In genomic region chrX:68830486-68831404, GRCh38 we compare ENCODE assay signal across 9 cellular contexts. TPM values are rescaled to one million over a fixed set of nuclear protein-coding genes. Genes with fewer than 3 reads are reported as not detected.
DNase-seq lines count a peak whose midpoint lies in the region; ATAC-seq and TF ChIP-seq lines count a peak whose summit lies in the region.
"Had no signal": no experiment of that assay in that cellular context is flagged by ENCODE, and none has a peak within 500 bp of the region (broad histone marks: within the 10 kb centered on the region; RNA-seq: fewer than 3 reads in every experiment).

No MANE protein-coding gene starts in this region.

- H3K36me3 Mint-ChIP-seq in CD14-positive monocyte, result no peaks in the 10 kb centered on the region

- peak; percentile 19 to 29 for TF ChIP-seq POLR2A in Peyer's patch (IDR thresholded peaks at IDR 0.05)

- H3K9me3 Mint-ChIP-seq in CD14-positive monocyte, result peaks cover 0 to 11% (median 0%) of the 10 kb centered on the region in 7 donors

- peak overlapping the region; percentile 44 for H3K18ac ChIP-seq in neuronal stem cell (ENCODE audit: low read length)

- intact Hi-C loops in CD14-positive monocyte (cut with micrococcal nuclease), result no loop called here

- H3K4me1 Mint-ChIP-seq in CD14-positive monocyte, result peaks cover 37% of the 10 kb centered on the region

- H2AK5ac ChIP-seq in neuronal stem cell (ENCODE audit: low read depth, low read length), result no peak overlapping the region

- H3K4me3 ChIP-seq in Peyer's patch (peak overlapping the region; percentile 58 to 89 (median 74)), epithelial cell of proximal tubule (ENCODE audit: low read depth, low read length) (peak overlapping the region; percentile 73), neuronal stem cell (ENCODE audit: low read length in 2 of 2) (peak overlapping the region; percentile 72 to 99)

- no peak overlapping the region for H2AFZ ChIP-seq in neuronal stem cell (ENCODE audit: low read length)

- no CpG with 5 or more reads among the region's 29 CpGs for WGBS in neuronal stem cell (ENCODE audit: extremely low coverage in 2 of 2, insufficient read length in 2 of 2, insufficient replicate concordance in 1 of 2), 2 donors

- H3K27ac ChIP-seq in Peyer's patch, result peak overlapping the region; percentile 31 to 91 (median 86)
- H3K27ac ChIP-seq in neuronal stem cell (replicated peaks; ENCODE audit: low read length), result no peak overlapping the region

- H4K91ac ChIP-seq in neuronal stem cell (ENCODE audit: low read depth, low read length, poor library complexity), result no peak overlapping the region

- TF ChIP-seq CTCF in CD14-positive monocyte (IDR thresholded peaks at IDR 0.05) (no peak), Peyer's patch (IDR thresholded peaks at IDR 0.05) (no peak), epithelial cell of proximal tubule (conservative IDR thresholded peaks at IDR 0.05; ENCODE audit: low read depth, low read length) (no peak)

- H3K27me3 Mint-ChIP-seq in CD14-positive monocyte (ENCODE audit: low read depth in 3 of 3), result peaks cover 21 to 35% (median 27%) of the 10 kb centered on the region in 3 donors

- H3K4me1 ChIP-seq in Peyer's patch (peaks cover 0 to 19% (median 0%) of the 10 kb centered on the region in 4 donors), neuronal stem cell (ENCODE audit: control insufficient read depth in 2 of 2, insufficient read depth in 1 of 2, low read depth in 1 of 2, low read length in 2 of 2) (peaks cover 10 to 22% of the 10 kb centered on the region in 2 donors)

- DNase-seq in CD14-positive monocyte (ENCODE audit: low spot score), result no peak
- peak in 2 of 3 donors; percentile 14 to 52 for DNase-seq in Peyer's patch
- no peak for DNase-seq in epithelial cell of proximal tubule (ENCODE audit: low read depth)
- DNase-seq in neuronal stem cell (ENCODE audit: low spot score), result no peak
- no peak for DNase-seq in GOT3 (lab: John Stamatoyannopoulos, UW)
- DNase-seq in kidney glomerular epithelial cell (lab: John Stamatoyannopoulos, UW), result no peak
- DNase-seq: midbrain had no signal

- H3K27me3 ChIP-seq in Peyer's patch (no peaks in the 10 kb centered on the region), neuronal stem cell (ENCODE audit: control insufficient read depth in 3 of 3, insufficient read depth in 3 of 3, low read depth in 1 of 3, low read length in 3 of 3) (peaks cover 0 to 3% (median 0%) of the 10 kb centered on the region in 3 experiments)

- H3K79me1 ChIP-seq in neuronal stem cell (ENCODE audit: low read depth, low read length), result no peaks in the 10 kb centered on the region

- H3K9me3 ChIP-seq in Peyer's patch, result no peaks in the 10 kb centered on the region
- H3K9me3 ChIP-seq in neuronal stem cell (replicated peaks in 1 of 2; ENCODE audit: control insufficient read depth in 2 of 2, insufficient read depth in 1 of 2, low read depth in 1 of 2, low read length in 2 of 2), result no peaks in the 10 kb centered on the region

- H3K27ac Mint-ChIP-seq in CD14-positive monocyte, result no peak overlapping the region

- H4K8ac ChIP-seq in neuronal stem cell (ENCODE audit: low read depth, low read length), result no peak overlapping the region

- no peak overlapping the region for H3K23ac ChIP-seq in neuronal stem cell (ENCODE audit: low read depth, low read length, poor library complexity)

- no peak overlapping the region for H3K14ac ChIP-seq in neuronal stem cell (ENCODE audit: low read length)

- H2BK120ac ChIP-seq in neuronal stem cell (ENCODE audit: low read depth, low read length), result no peak overlapping the region

- no peak overlapping the region for H2BK12ac ChIP-seq in neuronal stem cell (ENCODE audit: low read length)

- peak overlapping the region; percentile 56 for H3K4me2 ChIP-seq in neuronal stem cell (ENCODE audit: insufficient read depth, low read length, poor library complexity, severe bottlenecking)

- H2BK5ac ChIP-seq in neuronal stem cell (ENCODE audit: low read length), result peak overlapping the region; percentile 53

- H2BK15ac ChIP-seq in neuronal stem cell (ENCODE audit: low read length), result no peak overlapping the region

- no peaks in the 10 kb centered on the region for H3K36me3 ChIP-seq in Peyer's patch
- peaks cover 0 to 7% of the 10 kb centered on the region in 2 donors for H3K36me3 ChIP-seq in neuronal stem cell (replicated peaks in 1 of 2; ENCODE audit: control insufficient read depth in 2 of 2, insufficient read depth in 2 of 2, low read length in 2 of 2)

- H3K4ac ChIP-seq in neuronal stem cell (ENCODE audit: low read length), result no peak overlapping the region

- H3K4me3 Mint-ChIP-seq in CD14-positive monocyte, result peak overlapping the region; percentile 84 to 89

- H3K9ac ChIP-seq in neuronal stem cell (ENCODE audit: low read depth, low read length, poor library complexity), result peak overlapping the region; percentile 63

- ATAC-seq in GM21367 (IDR thresholded peaks at IDR 0.05; ENCODE audit: unreplicated experiment) (no peak), GM18511 (IDR thresholded peaks at IDR 0.05; ENCODE audit: unreplicated experiment) (no peak)

RNA-seq across cellular contexts. Expression of gene EFNB1, which starts 1.9 kb away (rescaled TPM):
- 1 to 10 TPM; 5.4 to 6.6 TPM for polyA plus RNA-seq in CD14-positive monocyte
- total RNA-seq in Peyer's patch, result 10 to 100 TPM; 19.0 to 77.6 (median 55.3) TPM
- 23.7 and 44.1 TPM in 2 replicates for total RNA-seq in epithelial cell of proximal tubule
- polyA plus RNA-seq in neuronal stem cell (2013, experiment 1 of 2), result 111 TPM
- polyA plus RNA-seq in neuronal stem cell (2013, experiment 2 of 2), result 111 TPM

Comparison
In these comparisons a context has a peak if more than half of its experiments do, and no peak if none do; other contexts are left out.
1. DNase-seq: peak in Peyer's patch (2 of 3); none in CD14-positive monocyte (single experiment), epithelial cell of proximal tubule (single experiment), neuronal stem cell (single experiment), GOT3 (single experiment) and kidney glomerular epithelial cell (single experiment).
2. Peak in every context shown above with its lines, with median percentiles within 50 percentile points of each other: H3K4me3 ChIP-seq.